ENCODE assay signal across 28 cellular contexts in genomic region chr1:82452096-82452495, GRCh38.
"Had no signal": no experiment of that assay in that cellular context is flagged by ENCODE, and none has a peak within 500 bp of the region (broad histone marks: within the 10 kb centered on the region; RNA-seq: fewer than 3 reads in every experiment).

No MANE protein-coding gene starts in this region.

- H3K4me1 Mint-ChIP-seq: stimulated activated effector memory CD8-positive, alpha-beta T cell treated with anti-CD3 and anti-CD28 coated beads, Interleukin-12 subunit alpha, Interleukin-12 subunit beta, amount 100 ng/mL, for 72 hours had no signal

- H3K27ac Mint-ChIP-seq: stimulated activated effector memory CD8-positive, alpha-beta T cell treated with anti-CD3 and anti-CD28 coated beads, Interleukin-12 subunit alpha, Interleukin-12 subunit beta, amount 100 ng/mL, for 72 hours; stimulated activated memory B cell treated with anti-CD40 and anti-IgM and Interleukin-4, amounts not matched to agents 10 μg/mL and 1 μg/mL and 100 μg/mL, for 72 hours; stimulated activated naive B cell treated with anti-CD40 and anti-IgM and Interleukin-4, amounts not matched to agents 10 μg/mL and 1 μg/mL and 100 μg/mL, for 72 hours; stimulated activated naive CD8-positive, alpha-beta T cell treated with anti-CD3 and anti-CD28 coated beads, Interleukin-15, amount 100 ng/mL, for 72 hours; stimulated activated naive CD8-positive, alpha-beta T cell treated with anti-CD3 and anti-CD28 coated beads, Interleukin-15, Interleukin-2, amounts not matched to agents 100 ng/mL and 50 ng/mL, for 24 hours; type B pancreatic cell had no signal

- ATAC-seq: stimulated activated effector memory CD8-positive, alpha-beta T cell treated with anti-CD3 and anti-CD28 coated beads, Interleukin-12 subunit alpha, Interleukin-12 subunit beta, amount 100 ng/mL, for 72 hours; stimulated activated memory B cell treated with anti-CD40 and anti-IgM and Interleukin-4, amounts not matched to agents 10 μg/mL and 1 μg/mL and 100 μg/mL, for 72 hours; stimulated activated naive B cell treated with anti-CD40 and anti-IgM and Interleukin-4, amounts not matched to agents 10 μg/mL and 1 μg/mL and 100 μg/mL, for 72 hours; stimulated activated naive CD8-positive, alpha-beta T cell treated with anti-CD3 and anti-CD28 coated beads, Interleukin-15, amount 100 ng/mL, for 72 hours; stimulated activated naive CD8-positive, alpha-beta T cell treated with anti-CD3 and anti-CD28 coated beads, Interleukin-15, Interleukin-2, amounts not matched to agents 100 U/mL and 50 U/mL, for 24 hours; upper lobe of right lung had no signal

- H3K27ac ChIP-seq: stomach, suprapubic skin, testis, thoracic aorta, thyroid gland, tibial artery, tibial nerve, transverse colon, upper lobe of left lung, upper lobe of right lung, uterus, vagina had no signal

- H3K4me3 ChIP-seq: stomach, suprapubic skin, testis, thoracic aorta, thyroid gland, tibial artery, tibial nerve, transverse colon, upper lobe of left lung, upper lobe of right lung, uterus, vagina had no signal

- H3K9me3 ChIP-seq: testis, thyroid gland, transverse colon, uterus, vagina had no signal

- DNase-seq: stimulated activated CD4-positive, alpha-beta T cell treated with anti-CD3 and anti-CD28 coated beads, Interleukin-2, amount 100 ng/mL, for 48 hours; stimulated activated CD4-positive, alpha-beta T cell treated with anti-CD3 and anti-CD28 coated beads, Interleukin-4, amount 100 ng/mL, for 1 hour; stimulated activated CD4-positive, alpha-beta T cell treated with anti-CD3 and anti-CD28 coated beads, Interleukin-4, amount 100 ng/mL, for 24 hours; stimulated activated CD4-positive, alpha-beta T cell treated with anti-CD3 and anti-CD28 coated beads, Interleukin-4, amount 100 ng/mL, for 4 hours; stimulated activated CD8-positive, alpha-beta memory T cell treated with anti-CD3 and anti-CD28 coated beads, Interleukin-4, amount 100 ng/mL, for 48 hours; stimulated activated naive B cell treated with anti-CD40 and anti-IgM and Interleukin-4, amounts not matched to agents 10 μg/mL and 1 μg/mL and 100 μg/mL, for 72 hours; stimulated activated naive CD4-positive, alpha-beta T cell; stimulated activated naive CD4-positive, alpha-beta T cell treated with Interleukin-2 at 50 U/mL for 16 hours; stimulated activated naive CD8-positive, alpha-beta T cell treated with anti-CD3 and anti-CD28 coated beads, Interleukin-15, amount 100 ng/mL, for 72 hours; stimulated activated naive CD8-positive, alpha-beta T cell treated with anti-CD3 and anti-CD28 coated beads, Interleukin-15, Interleukin-2, amounts not matched to agents 100 U/mL and 50 U/mL, for 24 hours; stomach; substantia nigra; testis; thyroid gland; tibial artery; transverse colon; upper lobe of left lung; upper lobe of right lung; uterus had no signal

- H3K36me3 Mint-ChIP-seq: stimulated activated effector memory CD8-positive, alpha-beta T cell treated with anti-CD3 and anti-CD28 coated beads, Interleukin-12 subunit alpha, Interleukin-12 subunit beta, amount 100 ng/mL, for 72 hours; stimulated activated memory B cell treated with anti-CD40 and anti-IgM and Interleukin-4, amounts not matched to agents 10 μg/mL and 1 μg/mL and 100 μg/mL, for 72 hours; type B pancreatic cell had no signal

- H3K27me3 Mint-ChIP-seq: stimulated activated memory B cell treated with anti-CD40 and anti-IgM and Interleukin-4, amounts not matched to agents 10 μg/mL and 1 μg/mL and 100 μg/mL, for 72 hours; stimulated activated naive B cell treated with anti-CD40 and anti-IgM and Interleukin-4, amounts not matched to agents 10 μg/mL and 1 μg/mL and 100 μg/mL, for 72 hours; stimulated activated naive CD8-positive, alpha-beta T cell treated with anti-CD3 and anti-CD28 coated beads, Interleukin-15, amount 100 ng/mL, for 72 hours; stimulated activated naive CD8-positive, alpha-beta T cell treated with anti-CD3 and anti-CD28 coated beads, Interleukin-15, Interleukin-2, amounts not matched to agents 100 ng/mL and 50 ng/mL, for 24 hours; type B pancreatic cell had no signal

- H3K4me3 Mint-ChIP-seq: stimulated activated effector memory CD8-positive, alpha-beta T cell treated with anti-CD3 and anti-CD28 coated beads, Interleukin-12 subunit alpha, Interleukin-12 subunit beta, amount 100 ng/mL, for 72 hours; stimulated activated memory B cell treated with anti-CD40 and anti-IgM and Interleukin-4, amounts not matched to agents 10 μg/mL and 1 μg/mL and 100 μg/mL, for 72 hours; stimulated activated naive B cell treated with anti-CD40 and anti-IgM and Interleukin-4, amounts not matched to agents 10 μg/mL and 1 μg/mL and 100 μg/mL, for 72 hours; stimulated activated naive CD8-positive, alpha-beta T cell treated with anti-CD3 and anti-CD28 coated beads, Interleukin-15, amount 100 ng/mL, for 72 hours; stimulated activated naive CD8-positive, alpha-beta T cell treated with anti-CD3 and anti-CD28 coated beads, Interleukin-15, Interleukin-2, amounts not matched to agents 100 ng/mL and 50 ng/mL, for 24 hours; type B pancreatic cell had no signal

- H3K36me3 ChIP-seq: stomach, suprapubic skin, thoracic aorta, thyroid gland, tibial artery, tibial nerve, transverse colon, upper lobe of left lung, upper lobe of right lung, uterus, vagina had no signal

- FAIRE-seq: urothelium cell line had no signal

- H3K27me3 ChIP-seq: stomach, suprapubic skin, testis, thyroid gland, tibial artery, tibial nerve, transverse colon, upper lobe of left lung, upper lobe of right lung, uterus, vagina had no signal

- H3K4me1 ChIP-seq: stomach, suprapubic skin, testis, thyroid gland, tibial artery, tibial nerve, transverse colon, upper lobe of left lung, upper lobe of right lung, uterus, vagina had no signal
